Comparison of ENCODE assay signal across 19 cellular contexts in the genomic region with DNA sequence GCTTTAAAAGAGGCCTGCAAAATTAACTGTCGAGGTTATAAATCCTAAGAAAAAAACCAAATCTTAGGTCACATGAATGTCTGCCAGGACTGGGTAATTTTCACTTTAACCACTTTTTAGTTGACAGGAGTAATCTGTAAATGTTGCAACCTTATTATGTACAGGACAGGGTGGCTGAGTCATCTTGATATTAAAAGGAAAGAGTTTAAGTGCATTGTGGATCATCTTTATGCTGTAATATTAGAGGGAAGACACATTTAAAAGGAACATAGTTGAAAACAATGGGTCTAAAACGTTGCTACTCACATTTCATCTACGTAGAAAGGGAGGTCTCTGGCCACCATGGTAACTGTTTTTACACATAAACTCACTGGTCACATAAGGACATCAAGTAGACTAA.
DNase-seq lines count a peak whose midpoint lies in the region; ATAC-seq and TF ChIP-seq lines count a peak whose summit lies in the region.
"Had no signal": no experiment of that assay in that cellular context is flagged by ENCODE, and none has a peak within 500 bp of the region (broad histone marks: within the 10 kb centered on the region; RNA-seq: fewer than 3 reads in every experiment).

No MANE protein-coding gene starts in this region.

- no peaks in the 10 kb centered on the region for H3K27me3 ChIP-seq in heart right ventricle
- H3K27me3 ChIP-seq in left ventricle myocardium inferior (ENCODE audit: low read depth): no peaks in the 10 kb centered on the region
- no peaks in the 10 kb centered on the region for H3K27me3 ChIP-seq in mammary epithelial cell (ENCODE audit: insufficient read depth, low read length)
- no peaks in the 10 kb centered on the region for H3K27me3 ChIP-seq in mesenchymal stem cell (ENCODE audit: control insufficient read depth in 1 of 2, insufficient read depth in 1 of 2, low read length in 2 of 2)
- H3K27me3 ChIP-seq: stomach had no signal

- no peak overlapping the region for H2AK5ac ChIP-seq in mesenchymal stem cell (ENCODE audit: low read length, severe bottlenecking)

- H3K9ac ChIP-seq in mammary epithelial cell (ENCODE audit: insufficient read depth, low read length): no peak overlapping the region
- peak overlapping the region; percentile 54 for H3K9ac ChIP-seq in mesenchymal stem cell (ENCODE audit: low read length)
- H3K9ac ChIP-seq: KMS-11 had no signal

- H2AFZ ChIP-seq in mammary epithelial cell (ENCODE audit: low read depth, low read length) (no peak overlapping the region), mesenchymal stem cell (ENCODE audit: low read depth, low read length) (no peak overlapping the region)

- H3K27ac ChIP-seq in heart right ventricle (no peak overlapping the region), left ventricle myocardium inferior (replicated peaks) (no peak overlapping the region), mammary epithelial cell (ENCODE audit: insufficient read depth, low read depth, low read length) (no peak overlapping the region), mesenchymal stem cell (ENCODE audit: low read length, poor library complexity, severe bottlenecking) (no peak overlapping the region)
- H3K27ac ChIP-seq: KMS-11, stomach, WERI-Rb-1 had no signal

- H4K8ac ChIP-seq in mesenchymal stem cell (ENCODE audit: low read length): no peak overlapping the region

- H3K79me2 ChIP-seq in mammary epithelial cell (ENCODE audit: insufficient read depth, low read length): no peaks in the 10 kb centered on the region

- CTCF ChIA-PET in mammary epithelial cell (lab: Charles Lee; ENCODE audit: low non-redundant PET): no interaction called here

- H3K9me3 ChIP-seq in heart right ventricle (no peaks in the 10 kb centered on the region), left ventricle myocardium inferior (replicated peaks) (no peaks in the 10 kb centered on the region), mammary epithelial cell (replicated peaks; ENCODE audit: insufficient read depth, low read length) (no peaks in the 10 kb centered on the region), mesenchymal stem cell (ENCODE audit: control insufficient read depth, low read length) (no peaks in the 10 kb centered on the region)
- H3K9me3 ChIP-seq: stomach had no signal

- DNase-seq in heart right ventricle (no peak), left ventricle myocardium inferior (no peak), mammary epithelial cell (peak; percentile 22), mesenchymal stem cell (no peak), GM19240 (ENCODE audit: insufficient read length, low spot score) (no peak), SHP77 treated with DMSO at 0.1 percent for 48 hours (lab: John Stamatoyannopoulos, UW) (no peak)
- no peak for DNase-seq in stimulated activated CD4-positive, alpha-beta T cell treated with anti-CD3 and anti-CD28 coated beads, Interleukin-2, amount 100 ng/mL, for 24 hours
- DNase-seq: 8988T; activated CD8-positive, alpha-beta memory T cell treated with anti-CD3 and anti-CD28 coated beads for 24 hours; CD4-positive, alpha-beta memory T cell; foreskin melanocyte; NCI-H1436; NCI-H510A treated with DMSO at 0.1 percent for 48 hours; occipital lobe; stomach; WERI-Rb-1 had no signal

- H3K4me2 ChIP-seq in mammary epithelial cell (ENCODE audit: insufficient read depth, low read depth, low read length) (no peak overlapping the region), mesenchymal stem cell (ENCODE audit: low read length, poor library complexity, severe bottlenecking) (no peak overlapping the region)
- H3K4me2 ChIP-seq: KMS-11 had no signal

- H3K4me3 ChIP-seq in heart right ventricle (no peak overlapping the region), left ventricle myocardium inferior (no peak overlapping the region), mammary epithelial cell (replicated peaks in 1 of 3; ENCODE audit: insufficient read depth in 1 of 3, low read depth in 2 of 3, low read length in 3 of 3) (no peak overlapping the region), mesenchymal stem cell (ENCODE audit: insufficient read depth in 1 of 2, low read depth in 1 of 2, low read length in 2 of 2) (no peak overlapping the region)
- H3K4me3 ChIP-seq: GM12878, stomach had no signal

- H3K79me1 ChIP-seq in mesenchymal stem cell (replicated peaks; ENCODE audit: low read length, poor library complexity, severe bottlenecking): no peaks in the 10 kb centered on the region

- H2BK12ac ChIP-seq in mesenchymal stem cell (ENCODE audit: low read length in 2 of 2): no peak overlapping the region

- no peak overlapping the region for H3K14ac ChIP-seq in mesenchymal stem cell (ENCODE audit: low read length in 2 of 2)

- no peak overlapping the region for H2BK5ac ChIP-seq in mesenchymal stem cell (ENCODE audit: low read depth, low read length, poor library complexity, severe bottlenecking)

- 35 to 47% methylated on average over 3 of the region's 3 CpGs for WGBS in heart right ventricle, 2 donors
- WGBS in mammary epithelial cell (ENCODE audit: low coverage, missing lambda C conversion rate): 23% methylated on average over 3 of the region's 3 CpGs
- 64% methylated on average over 3 of the region's 3 CpGs for WGBS in mesenchymal stem cell

- BruUV-seq in mammary epithelial cell (replicated peaks; lab: Mats Ljungman, UMichigan): no TSS peak

- H4K91ac ChIP-seq in mesenchymal stem cell (ENCODE audit: low read length): no peak overlapping the region

- no peak overlapping the region for H3K23ac ChIP-seq in mesenchymal stem cell (ENCODE audit: low read length in 2 of 2)

- H3K36me3 ChIP-seq in heart right ventricle (no peaks in the 10 kb centered on the region), left ventricle myocardium inferior (no peaks in the 10 kb centered on the region), mammary epithelial cell (ENCODE audit: insufficient read depth, low read length) (no peaks in the 10 kb centered on the region), mesenchymal stem cell (ENCODE audit: control insufficient read depth in 1 of 2, insufficient read depth in 2 of 2, low read depth in 1 of 2, low read length in 2 of 2) (no peaks in the 10 kb centered on the region)
- H3K36me3 ChIP-seq: stomach, WERI-Rb-1 had no signal

- H3K4ac ChIP-seq in mesenchymal stem cell (ENCODE audit: low read depth in 1 of 2, low read length in 2 of 2): no peak overlapping the region

- H2BK120ac ChIP-seq in mesenchymal stem cell (ENCODE audit: low read depth, low read length): no peak overlapping the region

- dilution Hi-C loops in mammary epithelial cell (cut with HindIII; ENCODE audit: low sequenced_read_pairs): no loop called here

- no peak overlapping the region for H2BK15ac ChIP-seq in mesenchymal stem cell (ENCODE audit: low read depth, poor library complexity, severe bottlenecking)

- H3K4me1 ChIP-seq in heart right ventricle (peaks cover 0 to 15% (median 0%) of the 10 kb centered on the region in 9 donors), left ventricle myocardium inferior (peaks cover 12% of the 10 kb centered on the region), mammary epithelial cell (ENCODE audit: insufficient read depth, low read length) (no peaks in the 10 kb centered on the region), mesenchymal stem cell (ENCODE audit: control insufficient read depth, insufficient read depth, low read depth, low read length) (no peaks in the 10 kb centered on the region)
- H3K4me1 ChIP-seq: stomach had no signal

- intact Hi-C loops in heart right ventricle (cut with DNase I): no loop called here
- intact Hi-C loops in left ventricle myocardium inferior (cut with micrococcal nuclease): no loop called here
- intact Hi-C loops in mammary epithelial cell (cut with micrococcal nuclease): no loop called here

- ATAC-seq in heart right ventricle (peak in 5 of 8 donors; percentile 38 to 63 (median 46)), HG02973 (IDR thresholded peaks at IDR 0.05; ENCODE audit: unreplicated experiment) (no peak)
- ATAC-seq: GM12878 had no signal

- no peak overlapping the region for H3K18ac ChIP-seq in mesenchymal stem cell (ENCODE audit: low read depth in 1 of 2, low read length in 2 of 2)

- TF ChIP-seq CTCF in heart right ventricle (IDR thresholded peaks at IDR 0.05): no peak
- TF ChIP-seq CTCF in left ventricle myocardium inferior (IDR thresholded peaks at IDR 0.05; ENCODE audit: borderline replicate concordance): no peak
- TF ChIP-seq CTCF in mammary epithelial cell (conservative IDR thresholded peaks at IDR 0.05 in 1 of 2, IDR thresholded peaks at IDR 0.05 in 1 of 2; ENCODE audit: extremely low read depth in 1 of 2, insufficient read depth in 1 of 2, low read depth in 1 of 2, low read length in 2 of 2): no peak

- H4K20me1 ChIP-seq in mammary epithelial cell (ENCODE audit: insufficient read depth, low read length): no peaks in the 10 kb centered on the region

- in situ Hi-C loops in mammary epithelial cell (cut with MboI; ENCODE audit: low sequenced_read_pairs in 2 of 2): no loop called here
